In genomic region chr4:10005632-10006031, GRCh38 we compare ENCODE assay signal across 15 cellular contexts. TPM values are rescaled to one million over a fixed set of nuclear protein-coding genes. Genes with fewer than 3 reads are reported as not detected.
DNase-seq lines count a peak whose midpoint lies in the region; ATAC-seq and TF ChIP-seq lines count a peak whose summit lies in the region.
"Had no signal": no experiment of that assay in that cellular context is flagged by ENCODE, and none has a peak within 500 bp of the region (broad histone marks: within the 10 kb centered on the region; RNA-seq: fewer than 3 reads in every experiment).

No MANE protein-coding gene starts in this region.

- H3K27me3 Mint-ChIP-seq in MCF 10A (ENCODE audit: insufficient read depth, unreplicated experiment), result no peaks in the 10 kb centered on the region
- no peaks in the 10 kb centered on the region for H3K27me3 Mint-ChIP-seq in activated T-cell treated with anti-CD3 and anti-CD28 coated beads, Interleukin-2, amount 50 U/mL, for 4 hours (ENCODE audit: low read depth)
- H3K27me3 Mint-ChIP-seq: activated CD4-positive, alpha-beta T cell treated with anti-CD3 and anti-CD28 coated beads for 36 hours; T-cell had no signal

- no peak for TF ChIP-seq POLR2A in right lobe of liver (IDR thresholded peaks at IDR 0.05)

- ATAC-seq in right lobe of liver, result no peak
- no peak for ATAC-seq in HG02981 (IDR thresholded peaks at IDR 0.05; ENCODE audit: unreplicated experiment)
- ATAC-seq in activated T-cell treated with anti-CD3 and anti-CD28 coated beads, Interleukin-2, amount 50 U/mL, for 4 hours, result no peak
- ATAC-seq: activated CD4-positive, alpha-beta T cell treated with anti-CD3 and anti-CD28 coated beads for 36 hours; activated T-cell treated with anti-CD3 and anti-CD28 coated beads, Interleukin-2, amount 50 U/mL, for 72 hours; T-cell had no signal

- peaks cover 0 to 48% (median 23%) of the 10 kb centered on the region in 4 donors for H3K4me1 ChIP-seq in right lobe of liver
- H3K4me1 ChIP-seq: testis had no signal

- H3K27ac ChIP-seq in HL-60 (replicated peaks), result peak overlapping the region; percentile 58; the same call in 1 of the 2 replicates
- peak overlapping the region in 2 of 3 donors; percentile 7 to 90 for H3K27ac ChIP-seq in right lobe of liver
- H3K27ac ChIP-seq in substantia nigra (ENCODE audit: low read depth, low read length, poor library complexity, severe bottlenecking), result peak overlapping the region; percentile 27
- no peak overlapping the region for H3K27ac ChIP-seq in RWPE1
- peak overlapping the region in 1 of 2 donors; percentile 74 for H3K27ac ChIP-seq in coronary artery

- 59% methylated on average over 4 of the region's 4 CpGs for WGBS in right lobe of liver (ENCODE audit: insufficient coverage, low coverage, low lambda C conversion rate, missing lambda C conversion rate)

- BruUV-seq in MCF 10A (replicated peaks; lab: Mats Ljungman, UMichigan), result no TSS peak

- H3K27me3 ChIP-seq in HL-60 (ENCODE audit: insufficient read depth, poor library complexity, severe bottlenecking) (no peaks in the 10 kb centered on the region), right lobe of liver (no peaks in the 10 kb centered on the region)
- H3K27me3 ChIP-seq: testis had no signal

- H3K4me3 Mint-ChIP-seq in MCF 10A (ENCODE audit: unreplicated experiment), result peak overlapping the region; percentile 55
- no peak overlapping the region for H3K4me3 Mint-ChIP-seq in activated T-cell treated with anti-CD3 and anti-CD28 coated beads, Interleukin-2, amount 50 U/mL, for 4 hours
- H3K4me3 Mint-ChIP-seq: activated CD4-positive, alpha-beta T cell treated with anti-CD3 and anti-CD28 coated beads for 36 hours; T-cell had no signal

- H3K9me3 Mint-ChIP-seq in MCF 10A (ENCODE audit: unreplicated experiment), result no peaks in the 10 kb centered on the region
- H3K9me3 Mint-ChIP-seq in activated T-cell treated with anti-CD3 and anti-CD28 coated beads, Interleukin-2, amount 50 U/mL, for 4 hours, result no peaks in the 10 kb centered on the region
- H3K9me3 Mint-ChIP-seq: T-cell had no signal

- POLR2A ChIA-PET in MCF 10A (lab: Yijun Ruan, JAX), result interaction anchor here (3.7 kb wide), 1 partner anchor 15 kb away, joined by 31 read pairs; the partner anchor contains the start of gene SLC2A9
- POLR2A ChIA-PET in RWPE1 (lab: Yijun Ruan, JAX; ENCODE audit: low non-redundant PET), result no interaction called here

- peaks cover 6% of the 10 kb centered on the region for H3K36me3 Mint-ChIP-seq in MCF 10A (ENCODE audit: insufficient read depth, unreplicated experiment)
- H3K36me3 Mint-ChIP-seq in activated T-cell treated with anti-CD3 and anti-CD28 coated beads, Interleukin-2, amount 50 U/mL, for 4 hours (ENCODE audit: insufficient read depth), result no peaks in the 10 kb centered on the region
- H3K36me3 Mint-ChIP-seq: T-cell had no signal

- H3K27ac Mint-ChIP-seq in MCF 10A (ENCODE audit: low read depth, unreplicated experiment), result peak overlapping the region; percentile 82
- H3K27ac Mint-ChIP-seq: activated T-cell treated with anti-CD3 and anti-CD28 coated beads, Interleukin-2, amount 50 U/mL, for 72 hours; T-cell had no signal

- DNase-seq in HL-60 (ENCODE audit: low read depth in 1 of 2, low spot score in 1 of 2) (no peak), MCF 10A (ENCODE audit: unreplicated experiment) (peak; percentile 67), right lobe of liver (no peak), substantia nigra (lab: John Stamatoyannopoulos, UW) (no peak), RWPE1 (ENCODE audit: low spot score) (no peak), coronary artery (ENCODE audit: low spot score) (no peak)
- no peak for DNase-seq in activated T-cell treated with anti-CD3 and anti-CD28 coated beads, Interleukin-2, amount 50 U/mL, for 4 hours
- DNase-seq: activated CD4-positive, alpha-beta T cell treated with anti-CD3 and anti-CD28 coated beads for 36 hours; activated T-cell treated with anti-CD3 and anti-CD28 coated beads, Interleukin-2, amount 50 U/mL, for 72 hours; IMR-90; NCI-H187; NCI-H82; T-cell had no signal

- peaks cover 48% of the 10 kb centered on the region for H3K4me1 Mint-ChIP-seq in MCF 10A (ENCODE audit: insufficient read depth, unreplicated experiment)
- H3K4me1 Mint-ChIP-seq in activated T-cell treated with anti-CD3 and anti-CD28 coated beads, Interleukin-2, amount 50 U/mL, for 4 hours (ENCODE audit: low read depth), result no peaks in the 10 kb centered on the region
- H3K4me1 Mint-ChIP-seq: T-cell had no signal

- no peaks in the 10 kb centered on the region for H3K36me3 ChIP-seq in right lobe of liver

- CTCF ChIA-PET in MCF 10A (lab: Yijun Ruan, JAX), result interaction anchor here (1.2 to 9.7 kb wide), 2 partner anchors 10 to 14 kb away, joined by 5 to 75 read pairs; no protein-coding TSS in a partner anchor
- CTCF ChIA-PET in RWPE1 (lab: Yijun Ruan, JAX), result no interaction called here

- TF ChIP-seq CTCF in HL-60 (IDR thresholded peaks at IDR 0.05; ENCODE audit: insufficient read depth, low read length), result no peak
- no peak for TF ChIP-seq CTCF in MCF 10A (IDR thresholded peaks at IDR 0.05; ENCODE audit: unreplicated experiment)
- TF ChIP-seq CTCF in right lobe of liver (IDR thresholded peaks at IDR 0.05), result no peak
- no peak for TF ChIP-seq CTCF in RWPE1 (conservative IDR thresholded peaks at IDR 0.05; ENCODE audit: low read depth)
- no peak for TF ChIP-seq CTCF in coronary artery (IDR thresholded peaks at IDR 0.05)

- H3K9me3 ChIP-seq in right lobe of liver, result no peaks in the 10 kb centered on the region
- H3K9me3 ChIP-seq: testis had no signal

- intact Hi-C loops in MCF 10A (cut with micrococcal nuclease) (loop anchor here (5.0 kb wide), 2 partner anchors 53 to 112 kb away; partner anchors contain the start of gene WDR1), right lobe of liver (cut with DNase I) (no loop called here)

- H3K4me3 ChIP-seq in HL-60 (replicated peaks; ENCODE audit: insufficient read depth, low read length) (no peak overlapping the region), right lobe of liver (no peak overlapping the region), coronary artery (no peak overlapping the region)
- H3K4me3 ChIP-seq: testis had no signal

RNA-seq across cellular contexts. Expression of gene SLC2A9, which starts 15.7 kb away (rescaled TPM):
- total RNA-seq in MCF 10A (2022), result 22.5 and 33.3 TPM in 2 replicates
- 10 to 100 TPM; 16.1 to 25.0 (median 19.8) TPM for total RNA-seq in right lobe of liver
- 1 to 10 TPM; 1.7 to 3.0 (median 2.6) TPM for total RNA-seq in activated T-cell treated with anti-CD3 and anti-CD28 coated beads, Interleukin-2, amount 50 U/mL, for 4 hours
